9 cellular contexts compared by ENCODE assay signal in genomic region chr11:62646825-62647608, GRCh38. TPM values are rescaled to one million over a fixed set of nuclear protein-coding genes. Genes with fewer than 3 reads are reported as not detected.
DNase-seq lines count a peak whose midpoint lies in the region; ATAC-seq and TF ChIP-seq lines count a peak whose summit lies in the region.
"Had no signal": no experiment of that assay in that cellular context is flagged by ENCODE, and none has a peak within 500 bp of the region (broad histone marks: within the 10 kb centered on the region; RNA-seq: fewer than 3 reads in every experiment).

No MANE protein-coding gene starts in this region.

- DNase-seq in Right ventricle myocardium superior (no peak), cardiac septum (ENCODE audit: low spot score) (no peak), mesendoderm (no peak), upper lobe of left lung (peak in 1 of 2 donors; percentile 85), activated gamma-delta T cell treated with Interleukin-2 at 50 U/mL for 16 hours (no peak), COLO668 (lab: John Stamatoyannopoulos, UW; ENCODE audit: unreplicated experiment) (no peak), NCI-H2227 (lab: John Stamatoyannopoulos, UW; ENCODE audit: unreplicated experiment) (no peak)
- no peak for DNase-seq in activated naive CD8-positive, alpha-beta T cell treated with anti-CD3 and anti-CD28 coated beads, Interleukin-2, amount 50 U/mL, for 24 hours

- H2BK5ac ChIP-seq in mesendoderm (ENCODE audit: low read length): no peak overlapping the region

- H3K23ac ChIP-seq in mesendoderm (ENCODE audit: low read length): no peak overlapping the region

- no peaks in the 10 kb centered on the region for H3K9me3 ChIP-seq in upper lobe of left lung
- H3K9me3 ChIP-seq: SJSA1 had no signal

- H4K8ac ChIP-seq in mesendoderm (ENCODE audit: low read depth, low read length): no peak overlapping the region

- no peak for TF ChIP-seq EP300 in upper lobe of left lung (IDR thresholded peaks at IDR 0.05)

- ATAC-seq in Right ventricle myocardium superior (ENCODE audit: poor library complexity) (peak; percentile 3), upper lobe of left lung (ENCODE audit: low FRiP score in 2 of 2) (no peak)
- ATAC-seq in activated naive CD8-positive, alpha-beta T cell treated with anti-CD3 and anti-CD28 coated beads, Interleukin-2, amount 50 U/mL, for 24 hours: no peak

- H2AK5ac ChIP-seq in mesendoderm (ENCODE audit: low read length): no peak overlapping the region

- WGBS in mesendoderm (ENCODE audit: extremely low coverage, insufficient coverage, low lambda C conversion rate): no CpG with 5 or more reads among the region's 32 CpGs
- 42 to 54% methylated on average over 17 to 22 of the region's 32 CpGs for WGBS in upper lobe of left lung, 2 donors

- peak overlapping the region; percentile 97 for H3K4me3 Mint-ChIP-seq in activated naive CD8-positive, alpha-beta T cell treated with anti-CD3 and anti-CD28 coated beads, Interleukin-2, amount 50 U/mL, for 24 hours

- H3K9me3 Mint-ChIP-seq in activated naive CD8-positive, alpha-beta T cell treated with anti-CD3 and anti-CD28 coated beads, Interleukin-2, amount 50 U/mL, for 24 hours: no peaks in the 10 kb centered on the region

- peak overlapping the region; percentile 56 for H3K56ac ChIP-seq in mesendoderm (ENCODE audit: low read length)

- H3K4ac ChIP-seq in mesendoderm (ENCODE audit: low read depth, low read length): no peak overlapping the region

- peaks cover 10% of the 10 kb centered on the region for H3K36me3 ChIP-seq in mesendoderm (ENCODE audit: control insufficient read depth, insufficient read depth, low read length)
- H3K36me3 ChIP-seq in upper lobe of left lung: peaks cover 7 to 51% (median 37%) of the 10 kb centered on the region in 4 donors

- H3K27me3 ChIP-seq in mesendoderm (ENCODE audit: insufficient read depth, low read length, poor library complexity): no peaks in the 10 kb centered on the region
- H3K27me3 ChIP-seq in upper lobe of left lung: no peaks in the 10 kb centered on the region
- H3K27me3 ChIP-seq: SJSA1 had no signal

- no peak for TF ChIP-seq CTCF in upper lobe of left lung (IDR thresholded peaks at IDR 0.05)

- peaks cover 28% of the 10 kb centered on the region for H3K79me2 ChIP-seq in mesendoderm (ENCODE audit: control insufficient read depth, insufficient read depth, low read length)

- H2BK15ac ChIP-seq in mesendoderm (replicated peaks; ENCODE audit: low read depth): no peak overlapping the region

- H4K5ac ChIP-seq in mesendoderm (ENCODE audit: low read length): no peak overlapping the region

- H2BK120ac ChIP-seq in mesendoderm (ENCODE audit: low read depth, low read length): no peak overlapping the region

- peak overlapping the region; percentile 95 for H3K27ac Mint-ChIP-seq in activated naive CD8-positive, alpha-beta T cell treated with anti-CD3 and anti-CD28 coated beads, Interleukin-2, amount 50 U/mL, for 24 hours

- no peak overlapping the region for H3K18ac ChIP-seq in mesendoderm (ENCODE audit: low read length)

- H3K36me3 Mint-ChIP-seq in activated naive CD8-positive, alpha-beta T cell treated with anti-CD3 and anti-CD28 coated beads, Interleukin-2, amount 50 U/mL, for 24 hours (ENCODE audit: low read depth): peaks cover 25% of the 10 kb centered on the region

- H3K4me1 ChIP-seq in mesendoderm (ENCODE audit: control insufficient read depth, low read depth, low read length) (no peaks in the 10 kb centered on the region), upper lobe of left lung (peaks cover 25 to 49% (median 28%) of the 10 kb centered on the region in 4 donors)

- H3K27ac ChIP-seq in mesendoderm (ENCODE audit: low read depth, low read length) (no peak overlapping the region), upper lobe of left lung (peak overlapping the region; percentile 26 to 98 (median 74))

- peak overlapping the region; percentile 4 for H3K9ac ChIP-seq in mesendoderm (ENCODE audit: low read length)

- peaks cover 33% of the 10 kb centered on the region for H3K4me1 Mint-ChIP-seq in activated naive CD8-positive, alpha-beta T cell treated with anti-CD3 and anti-CD28 coated beads, Interleukin-2, amount 50 U/mL, for 24 hours

- intact Hi-C loops in Right ventricle myocardium superior (cut with DNase I): no loop called here
- intact Hi-C loops in cardiac septum (cut with DNase I): loop anchor here (2.0 kb wide), 2 partner anchors 18 to 24 kb away; partner anchors contain the start of genes C11orf98 and CSKMT

- H3K4me3 ChIP-seq in mesendoderm (ENCODE audit: low read length): no peak overlapping the region
- H3K4me3 ChIP-seq in upper lobe of left lung: peak overlapping the region in 3 of 4 donors; percentile 75 to 95 (median 90)

- no peak for TF ChIP-seq POLR2A in upper lobe of left lung (IDR thresholded peaks at IDR 0.05)

- H3K27me3 Mint-ChIP-seq in activated naive CD8-positive, alpha-beta T cell treated with anti-CD3 and anti-CD28 coated beads, Interleukin-2, amount 50 U/mL, for 24 hours: no peaks in the 10 kb centered on the region

- no peak overlapping the region for H3K4me2 ChIP-seq in mesendoderm (ENCODE audit: low read length)

- H3K79me1 ChIP-seq in mesendoderm (ENCODE audit: low read length): peaks cover 21% of the 10 kb centered on the region

RNA-seq across cellular contexts. Expression of gene GANAB, which starts 0.6 kb away (rescaled TPM):
- total RNA-seq in Right ventricle myocardium superior (91.4 TPM), cardiac septum (99.8 TPM), upper lobe of left lung (100 to 1,000 TPM in 4 of 6 donors, 10 to 100 TPM in 2; 82.3 to 240 (median 138) TPM)
- 135 TPM for polyA plus RNA-seq in mesendoderm (2013, experiment 1 of 2)
- polyA plus RNA-seq in mesendoderm (2013, experiment 2 of 2): 133 TPM

RNA-seq across cellular contexts. Expression of gene INTS5, which starts 6.1 kb away (rescaled TPM):
- total RNA-seq in Right ventricle myocardium superior (9.6 TPM), cardiac septum (10.0 TPM), upper lobe of left lung (10 to 100 TPM in 5 of 6 donors, 1 to 10 TPM in 1; 9.5 to 31.5 (median 19.8) TPM)
- polyA plus RNA-seq in mesendoderm (2013, experiment 1 of 2): 11.6 TPM
- 11.4 TPM for polyA plus RNA-seq in mesendoderm (2013, experiment 2 of 2)

RNA-seq across cellular contexts. Expression of gene C11orf98, which starts 18.0 kb away (rescaled TPM):
- total RNA-seq in Right ventricle myocardium superior (30.4 TPM), cardiac septum (25.4 TPM), upper lobe of left lung (10 to 100 TPM; 16.8 to 42.0 (median 30.6) TPM)
- 295 TPM for polyA plus RNA-seq in mesendoderm (2013, experiment 1 of 2)
- 295 TPM for polyA plus RNA-seq in mesendoderm (2013, experiment 2 of 2)

RNA-seq across cellular contexts. Expression of gene CSKMT, which starts 18.1 kb away (rescaled TPM):
- total RNA-seq in Right ventricle myocardium superior (3.7 TPM), cardiac septum (7.5 TPM), upper lobe of left lung (10 to 100 TPM in 3 of 6 donors, 1 to 10 TPM in 3; 5.7 to 16.0 (median 10.0) TPM)
- polyA plus RNA-seq in mesendoderm (2013, experiment 1 of 2): 27.5 TPM
- 24.4 TPM for polyA plus RNA-seq in mesendoderm (2013, experiment 2 of 2)

RNA-seq across cellular contexts. Expression of gene UQCC3, which starts 24.5 kb away (rescaled TPM):
- total RNA-seq in Right ventricle myocardium superior (7.8 TPM), cardiac septum (6.9 TPM), upper lobe of left lung (10 to 100 TPM in 1 of 6 donors, 1 to 10 TPM in 5; 5.0 to 12.6 (median 6.7) TPM)
- 22.0 TPM for polyA plus RNA-seq in mesendoderm (2013, experiment 1 of 2)
- 21.6 TPM for polyA plus RNA-seq in mesendoderm (2013, experiment 2 of 2)
